12 cellular contexts compared by ENCODE assay signal in the genomic region with DNA sequence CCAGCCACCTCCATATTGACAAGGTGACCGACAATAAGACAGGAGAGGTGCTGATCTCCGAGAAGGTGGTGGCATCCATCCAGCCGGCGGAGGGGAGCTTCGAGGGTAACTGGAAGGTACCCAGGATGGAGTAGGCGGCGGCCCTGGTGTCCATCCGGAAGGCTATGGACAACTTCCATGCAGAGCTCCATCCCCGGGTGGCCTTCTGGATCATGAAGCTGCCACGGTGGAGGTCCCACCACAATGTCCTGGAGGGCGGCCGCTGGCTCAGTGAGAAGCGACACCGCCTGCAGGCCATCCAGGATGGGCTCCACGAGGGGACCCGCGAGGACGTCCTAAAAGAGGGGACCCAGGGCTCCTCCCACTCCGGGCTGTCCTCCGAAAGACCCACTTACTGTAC. TPM values are rescaled to one million over a fixed set of nuclear protein-coding genes. Genes with fewer than 3 reads are reported as not detected.
"Had no signal": no experiment of that assay in that cellular context is flagged by ENCODE, and none has a peak within 500 bp of the region (broad histone marks: within the 10 kb centered on the region; RNA-seq: fewer than 3 reads in every experiment).

No MANE protein-coding gene starts in this region.

- H3K4me3 ChIP-seq: GM23248, HAP-1, K562 had no signal

- H3K36me3 ChIP-seq: HAP-1 had no signal

- ATAC-seq: HCT116, K562 had no signal

- DNase-seq: GM23248, GOT3, H7, HFFc6, IMR-90, KG1 had no signal

- H3K4me1 ChIP-seq: HAP-1 had no signal

- H3K27ac ChIP-seq: GM23248, HL-60 had no signal

- H3K9me3 ChIP-seq: HAP-1 had no signal

RNA-seq across cellular contexts. Expression of a gene that starts 17.0 kb away (rescaled TPM):
- total RNA-seq: GM23248, H4, H7, HFFc6, HT1080, IMR-90, K562 had no signal
- polyA plus RNA-seq: GM23248, IMR-90, K562 had no signal

RNA-seq across cellular contexts. Expression of a gene that starts 33.9 kb away (rescaled TPM):
- total RNA-seq: GM23248, H4, H7, HFFc6, HT1080, IMR-90, K562 had no signal
- polyA plus RNA-seq: GM23248, IMR-90, K562 had no signal
